In the genomic region with DNA sequence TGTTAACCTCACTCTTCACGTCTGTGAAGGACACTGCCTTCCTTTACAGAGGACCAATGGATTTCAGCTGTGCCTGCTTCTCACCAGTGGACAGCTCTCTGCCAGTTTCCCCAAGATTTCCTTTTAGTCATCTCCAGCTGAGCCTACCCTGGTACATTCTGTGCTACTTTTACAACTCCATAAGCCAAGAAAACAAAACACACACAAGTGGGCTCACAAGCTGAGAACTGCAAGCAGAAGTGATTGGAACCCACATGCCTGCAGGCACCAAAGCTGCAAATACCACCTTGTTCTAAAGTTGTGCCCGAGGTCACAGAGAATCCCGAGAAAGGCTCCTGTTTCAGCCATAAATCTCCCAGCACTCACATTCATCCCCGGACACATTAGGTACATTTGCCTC, we compare ENCODE assay signal across 26 cellular contexts.
DNase-seq lines count a peak whose midpoint lies in the region; ATAC-seq and TF ChIP-seq lines count a peak whose summit lies in the region.
"Had no signal": no experiment of that assay in that cellular context is flagged by ENCODE, and none has a peak within 500 bp of the region (broad histone marks: within the 10 kb centered on the region; RNA-seq: fewer than 3 reads in every experiment).

No MANE protein-coding gene starts in this region.

- no peaks in the 10 kb centered on the region for H3K9me3 ChIP-seq in adipocyte (ENCODE audit: control insufficient read depth, low read length)
- H3K9me3 ChIP-seq: esophagus muscularis mucosa, left ventricle myocardium inferior, tibial nerve had no signal

- DNase-seq in DMS79 treated with DMSO at 0.1 percent for 48 hours (lab: John Stamatoyannopoulos, UW): peak; percentile 60
- peak; percentile 47 for DNase-seq in adipocyte (ENCODE audit: low read depth)
- DNase-seq in iris pigment epithelial cell (ENCODE audit: low read depth): peak; percentile 3
- DNase-seq in renal cortical epithelial cell (ENCODE audit: low read depth): peak; percentile 69
- DNase-seq in T-helper 2 cell treated with Interferon-gamma antibody and Interleukin-4, amounts not matched to agents 5 μg/mL and 100 μg/mL, for 36 hours (ENCODE audit: low spot score): no peak
- no peak for DNase-seq in endothelial cell (ENCODE audit: low spot score)
- DNase-seq: ACHN; activated CD8-positive, alpha-beta T cell treated with anti-CD3 and anti-CD28 coated beads, Interleukin-2, amount 10 ng/mL, durations not matched to agents 7 days and 5 days; activated naive CD4-positive, alpha-beta T cell treated with Interleukin-2 at 50 U/mL for 16 hours; activated T-cell treated with anti-CD3 and anti-CD28 coated beads, Interleukin-2, amount 50 U/mL, for 4 hours; aorta; CD4-positive, alpha-beta T cell; DMS 273 treated with DMSO at 0.1 percent for 48 hours; effector memory CD4-positive, alpha-beta T cell; KBM-7; left ventricle myocardium inferior; NCI-H1930; RPMI8226 had no signal

- TF ChIP-seq CTCF in endothelial cell (IDR thresholded peaks at IDR 0.05; ENCODE audit: unreplicated experiment): no peak

- H3K36me3 ChIP-seq in adipocyte (ENCODE audit: control insufficient read depth, insufficient read depth, low read length, severe bottlenecking): no peaks in the 10 kb centered on the region
- H3K36me3 ChIP-seq: esophagus muscularis mucosa, left ventricle myocardium inferior, tibial nerve had no signal

- H3K4me3 Mint-ChIP-seq in T-helper 2 cell treated with Interferon-gamma antibody and Interleukin-4, amounts not matched to agents 5 μg/mL and 100 μg/mL, for 36 hours: no peak overlapping the region
- H3K4me3 Mint-ChIP-seq in endothelial cell (ENCODE audit: unreplicated experiment): no peak overlapping the region
- H3K4me3 Mint-ChIP-seq: activated CD8-positive, alpha-beta T cell treated with anti-CD3 and anti-CD28 coated beads, Interleukin-2, amount 10 ng/mL, durations not matched to agents 7 days and 5 days; activated T-cell treated with anti-CD3 and anti-CD28 coated beads, Interleukin-2, amount 50 U/mL, for 4 hours; CD4-positive, alpha-beta T cell; stimulated activated memory B cell treated with anti-CD40 and anti-IgM and Interleukin-4, amounts not matched to agents 10 μg/mL and 1 μg/mL and 100 μg/mL, for 72 hours had no signal

- no peaks in the 10 kb centered on the region for H3K27me3 Mint-ChIP-seq in T-helper 2 cell treated with Interferon-gamma antibody and Interleukin-4, amounts not matched to agents 5 μg/mL and 100 μg/mL, for 36 hours (ENCODE audit: low read depth)
- no peaks in the 10 kb centered on the region for H3K27me3 Mint-ChIP-seq in endothelial cell (ENCODE audit: unreplicated experiment)
- H3K27me3 Mint-ChIP-seq: stimulated activated memory B cell treated with anti-CD40 and anti-IgM and Interleukin-4, amounts not matched to agents 10 μg/mL and 1 μg/mL and 100 μg/mL, for 72 hours had no signal

- no peaks in the 10 kb centered on the region for H3K27me3 ChIP-seq in adipocyte (replicated peaks; ENCODE audit: control insufficient read depth, insufficient read depth, low read length)
- H3K27me3 ChIP-seq: esophagus muscularis mucosa, tibial nerve had no signal

- no peaks in the 10 kb centered on the region for H3K36me3 Mint-ChIP-seq in T-helper 2 cell treated with Interferon-gamma antibody and Interleukin-4, amounts not matched to agents 5 μg/mL and 100 μg/mL, for 36 hours (ENCODE audit: low read depth)
- no peaks in the 10 kb centered on the region for H3K36me3 Mint-ChIP-seq in endothelial cell (ENCODE audit: low read depth, unreplicated experiment)
- H3K36me3 Mint-ChIP-seq: stimulated activated memory B cell treated with anti-CD40 and anti-IgM and Interleukin-4, amounts not matched to agents 10 μg/mL and 1 μg/mL and 100 μg/mL, for 72 hours had no signal

- H3K4me1 Mint-ChIP-seq in T-helper 2 cell treated with Interferon-gamma antibody and Interleukin-4, amounts not matched to agents 5 μg/mL and 100 μg/mL, for 36 hours (ENCODE audit: low read depth): no peaks in the 10 kb centered on the region
- H3K4me1 Mint-ChIP-seq in endothelial cell (ENCODE audit: unreplicated experiment): no peaks in the 10 kb centered on the region
- H3K4me1 Mint-ChIP-seq: stimulated activated memory B cell treated with anti-CD40 and anti-IgM and Interleukin-4, amounts not matched to agents 10 μg/mL and 1 μg/mL and 100 μg/mL, for 72 hours had no signal

- ATAC-seq in HG03097 (IDR thresholded peaks at IDR 0.05; ENCODE audit: low FRiP score, unreplicated experiment) (no peak), GM18909 (IDR thresholded peaks at IDR 0.05; ENCODE audit: poor library complexity, unreplicated experiment) (no peak)
- ATAC-seq: activated CD4-positive, CD25-positive, alpha-beta regulatory T cell treated with anti-CD3 and anti-CD28 coated beads, Interleukin-2, amount 50 U/mL, for 24 hours; activated CD8-positive, alpha-beta T cell treated with anti-CD3 and anti-CD28 coated beads, Interleukin-2, amount 10 ng/mL, durations not matched to agents 7 days and 5 days; activated T-cell treated with anti-CD3 and anti-CD28 coated beads, Interleukin-2, amount 50 U/mL, for 4 hours; sciatic nerve; SK-N-SH treated with all-trans-retinoic acid at 6 μM for 48 hours; stimulated activated memory B cell treated with anti-CD40 and anti-IgM and Interleukin-4, amounts not matched to agents 10 μg/mL and 1 μg/mL and 100 μg/mL, for 72 hours had no signal

- no peak overlapping the region for H3K27ac Mint-ChIP-seq in T-helper 2 cell treated with Interferon-gamma antibody and Interleukin-4, amounts not matched to agents 5 μg/mL and 100 μg/mL, for 36 hours
- H3K27ac Mint-ChIP-seq in endothelial cell (ENCODE audit: unreplicated experiment): no peak overlapping the region
- H3K27ac Mint-ChIP-seq: activated CD8-positive, alpha-beta T cell treated with anti-CD3 and anti-CD28 coated beads, Interleukin-2, amount 10 ng/mL, durations not matched to agents 7 days and 5 days; CD4-positive, alpha-beta T cell; stimulated activated memory B cell treated with anti-CD40 and anti-IgM and Interleukin-4, amounts not matched to agents 10 μg/mL and 1 μg/mL and 100 μg/mL, for 72 hours had no signal

- peaks cover 34% of the 10 kb centered on the region for H3K4me1 ChIP-seq in adipocyte (ENCODE audit: control insufficient read depth, insufficient read depth, low read length)
- H3K4me1 ChIP-seq: esophagus muscularis mucosa, left ventricle myocardium inferior, tibial nerve had no signal

- no peak overlapping the region for H3K4me3 ChIP-seq in adipocyte (ENCODE audit: low read length)
- H3K4me3 ChIP-seq: esophagus muscularis mucosa, left ventricle myocardium inferior, tibial nerve had no signal

- H3K9ac ChIP-seq in adipocyte (ENCODE audit: low read length): no peak overlapping the region

- no peaks in the 10 kb centered on the region for H3K9me3 Mint-ChIP-seq in T-helper 2 cell treated with Interferon-gamma antibody and Interleukin-4, amounts not matched to agents 5 μg/mL and 100 μg/mL, for 36 hours
- H3K9me3 Mint-ChIP-seq in endothelial cell (ENCODE audit: unreplicated experiment): no peaks in the 10 kb centered on the region
- H3K9me3 Mint-ChIP-seq: activated T-cell treated with anti-CD3 and anti-CD28 coated beads, Interleukin-2, amount 50 U/mL, for 4 hours; CD4-positive, alpha-beta T cell; stimulated activated memory B cell treated with anti-CD40 and anti-IgM and Interleukin-4, amounts not matched to agents 10 μg/mL and 1 μg/mL and 100 μg/mL, for 72 hours had no signal

Comparison
In these comparisons a context has a peak if more than half of its experiments do, and no peak if none do; other contexts are left out.
1. DNase-seq: peak in DMS79 treated with DMSO at 0.1 percent for 48 hours (single experiment), adipocyte (single experiment), iris pigment epithelial cell (single experiment) and renal cortical epithelial cell (single experiment); none in T-helper 2 cell treated with Interferon-gamma antibody and Interleukin-4, amounts not matched to agents 5 μg/mL and 100 μg/mL, for 36 hours (single experiment) and endothelial cell (single experiment).